1 cellular context compared by ENCODE assay signal in the genomic region with DNA sequence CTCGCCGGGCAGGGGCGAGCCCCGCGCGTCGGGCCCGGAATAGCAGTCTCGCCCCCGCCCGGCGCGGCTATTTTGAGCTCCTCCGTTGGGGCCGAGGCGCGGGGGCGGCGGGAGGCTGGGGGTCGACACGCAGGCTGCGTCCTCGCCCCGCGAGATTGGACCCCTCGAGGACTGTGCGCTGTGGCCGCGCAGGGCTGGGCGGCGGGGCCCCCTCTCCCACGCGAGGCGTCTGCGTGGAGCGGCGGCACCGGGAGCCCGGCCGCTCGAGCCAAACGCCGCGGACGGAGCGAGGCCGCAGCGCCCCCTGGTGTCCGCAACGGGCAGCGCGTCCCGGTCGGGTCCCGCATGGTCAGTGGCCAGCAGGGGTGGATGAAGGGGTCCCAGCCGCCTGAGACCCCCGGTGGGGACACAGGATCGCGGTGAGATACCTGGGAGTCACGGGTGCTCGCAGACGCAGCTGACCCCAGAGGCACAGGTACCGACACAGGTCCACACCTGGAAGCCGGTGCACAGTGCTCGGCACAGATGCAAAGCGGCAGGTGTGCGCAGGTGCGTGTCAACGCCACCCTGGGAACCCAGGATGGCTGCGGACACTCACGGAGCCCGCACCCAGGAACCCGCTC.
A peak's percentile ranks its signal among the peaks of the same experiment; 100 is the strongest.
TF ChIP-seq lines count a peak whose summit lies in the region.

No MANE protein-coding gene starts in this region.

TF ChIP-seq in HepG2, 621 proteins besides CTCF, POLR2A, EP300 and RAD21 (continues in another document):
- TF ChIP-seq GMEB2 (CRISPR knock-in tag; IDR thresholded peaks at IDR 0.05; ENCODE audit: low read depth) (no peak), DMAP1 (CRISPR knock-in tag; IDR thresholded peaks at IDR 0.05) (no peak), SMYD3 (CRISPR knock-in tag; IDR thresholded peaks at IDR 0.05) (no peak), MED1 (CRISPR knock-in tag; IDR thresholded peaks at IDR 0.05) (peak; percentile 48; the same call in 1 of the 2 replicates), FOXM1 (CRISPR knock-in tag; IDR thresholded peaks at IDR 0.05) (no peak), BHLHE40 (IDR thresholded peaks at IDR 0.05; ENCODE audit: low read length) (0 out of 2 replicates have a peak, but pooled peaks have one; percentile 9), ZMYM2 (CRISPR knock-in tag; IDR thresholded peaks at IDR 0.05) (no peak), ARNT2 (CRISPR knock-in tag; IDR thresholded peaks at IDR 0.05; ENCODE audit: low read depth) (no peak), KLF11 (CRISPR knock-in tag; IDR thresholded peaks at IDR 0.05) (no peak), ZBTB20 (CRISPR knock-in tag; IDR thresholded peaks at IDR 0.05; ENCODE audit: borderline replicate concordance, low read depth) (0 out of 2 replicates have a peak, but pooled peaks have one; percentile 23), MIXL1 (CRISPR knock-in tag; IDR thresholded peaks at IDR 0.05) (no peak), ZNF841 (CRISPR knock-in tag; IDR thresholded peaks at IDR 0.05; ENCODE audit: borderline replicate concordance) (no peak), ZBTB44 (CRISPR knock-in tag; IDR thresholded peaks at IDR 0.05) (no peak), YEATS2 (CRISPR knock-in tag; IDR thresholded peaks at IDR 0.05; ENCODE audit: borderline replicate concordance) (no peak), U2AF2 (IDR thresholded peaks at IDR 0.05; ENCODE audit: low read depth, low read length) (no peak), ZFP41 (CRISPR knock-in tag; IDR thresholded peaks at IDR 0.05; ENCODE audit: borderline replicate concordance) (no peak; the same call in 1 of the 2 replicates), CENPX (CRISPR knock-in tag; IDR thresholded peaks at IDR 0.05) (no peak), ZNF501 (CRISPR knock-in tag; IDR thresholded peaks at IDR 0.05) (no peak), ADNP (CRISPR knock-in tag; IDR thresholded peaks at IDR 0.05) (peak; percentile 0; the same call in 1 of the 2 replicates), ZNF232 (CRISPR knock-in tag; IDR thresholded peaks at IDR 0.05; ENCODE audit: borderline replicate concordance) (no peak), HOXA5 (CRISPR knock-in tag; IDR thresholded peaks at IDR 0.05) (peak; percentile 23; the same call in 1 of the 2 replicates), ZNF282 (IDR thresholded peaks at IDR 0.05; ENCODE audit: partially characterized antibody) (no peak), TEAD3 (CRISPR knock-in tag; optimal IDR thresholded peaks at IDR 0.05; ENCODE audit: borderline replicate concordance) (no peak), ZNF75D (CRISPR knock-in tag; IDR thresholded peaks at IDR 0.05; ENCODE audit: borderline replicate concordance) (no peak), CBX5 (CRISPR knock-in tag; IDR thresholded peaks at IDR 0.05; ENCODE audit: borderline replicate concordance) (0 out of 2 replicates have a peak, but pooled peaks have one; percentile 22), HNRNPUL1 (IDR thresholded peaks at IDR 0.05; ENCODE audit: low read depth, low read length) (no peak), ZNF546 (CRISPR knock-in tag; conservative IDR thresholded peaks at IDR 0.05) (no peak), SCMH1 (CRISPR knock-in tag; IDR thresholded peaks at IDR 0.05; ENCODE audit: borderline replicate concordance) (no peak), MEIS2 (CRISPR knock-in tag; IDR thresholded peaks at IDR 0.05) (peak; percentile 47), SKI (IDR thresholded peaks at IDR 0.05; ENCODE audit: partially characterized antibody) (peak; percentile 66), CCDC6 (CRISPR knock-in tag; IDR thresholded peaks at IDR 0.05) (no peak; the same call in 1 of the 2 replicates), CBX1 (IDR thresholded peaks at IDR 0.05; ENCODE audit: low read depth) (no peak), KDM5B (CRISPR knock-in tag; IDR thresholded peaks at IDR 0.05; ENCODE audit: borderline replicate concordance) (peak; percentile 37; the same call in 1 of the 2 replicates), STAT5B (CRISPR knock-in tag; IDR thresholded peaks at IDR 0.05) (no peak), GATA4 (IDR thresholded peaks at IDR 0.05; ENCODE audit: borderline replicate concordance, low read depth) (no peak), DR1 (CRISPR knock-in tag; IDR thresholded peaks at IDR 0.05) (no peak), HOXD1 (CRISPR knock-in tag; IDR thresholded peaks at IDR 0.05) (no peak), ZNF674 (CRISPR knock-in tag; IDR thresholded peaks at IDR 0.05; ENCODE audit: low read depth) (no peak)
- TF ChIP-seq, protein P1, sequence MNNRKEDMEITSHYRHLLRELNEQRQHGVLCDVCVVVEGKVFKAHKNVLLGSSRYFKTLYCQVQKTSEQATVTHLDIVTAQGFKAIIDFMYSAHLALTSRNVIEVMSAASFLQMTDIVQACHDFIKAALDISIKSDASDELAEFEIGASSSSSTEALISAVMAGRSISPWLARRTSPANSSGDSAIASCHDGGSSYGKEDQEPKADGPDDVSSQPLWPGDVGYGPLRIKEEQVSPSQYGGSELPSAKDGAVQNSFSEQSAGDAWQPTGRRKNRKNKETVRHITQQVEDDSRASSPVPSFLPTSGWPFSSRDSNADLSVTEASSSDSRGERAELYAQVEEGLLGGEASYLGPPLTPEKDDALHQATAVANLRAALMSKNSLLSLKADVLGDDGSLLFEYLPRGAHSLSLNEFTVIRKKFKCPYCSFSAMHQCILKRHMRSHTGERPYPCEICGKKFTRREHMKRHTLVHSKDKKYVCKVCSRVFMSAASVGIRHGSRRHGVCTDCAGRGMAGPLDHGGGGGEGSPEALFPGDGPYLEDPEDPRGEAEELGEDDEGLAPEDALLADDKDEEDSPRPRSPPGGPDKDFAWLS (CRISPR knock-in tag; IDR thresholded peaks at IDR 0.05; ENCODE audit: borderline replicate concordance): 0 out of 2 replicates have a peak, but pooled peaks have one; percentile 71
- TF ChIP-seq, protein P2, sequence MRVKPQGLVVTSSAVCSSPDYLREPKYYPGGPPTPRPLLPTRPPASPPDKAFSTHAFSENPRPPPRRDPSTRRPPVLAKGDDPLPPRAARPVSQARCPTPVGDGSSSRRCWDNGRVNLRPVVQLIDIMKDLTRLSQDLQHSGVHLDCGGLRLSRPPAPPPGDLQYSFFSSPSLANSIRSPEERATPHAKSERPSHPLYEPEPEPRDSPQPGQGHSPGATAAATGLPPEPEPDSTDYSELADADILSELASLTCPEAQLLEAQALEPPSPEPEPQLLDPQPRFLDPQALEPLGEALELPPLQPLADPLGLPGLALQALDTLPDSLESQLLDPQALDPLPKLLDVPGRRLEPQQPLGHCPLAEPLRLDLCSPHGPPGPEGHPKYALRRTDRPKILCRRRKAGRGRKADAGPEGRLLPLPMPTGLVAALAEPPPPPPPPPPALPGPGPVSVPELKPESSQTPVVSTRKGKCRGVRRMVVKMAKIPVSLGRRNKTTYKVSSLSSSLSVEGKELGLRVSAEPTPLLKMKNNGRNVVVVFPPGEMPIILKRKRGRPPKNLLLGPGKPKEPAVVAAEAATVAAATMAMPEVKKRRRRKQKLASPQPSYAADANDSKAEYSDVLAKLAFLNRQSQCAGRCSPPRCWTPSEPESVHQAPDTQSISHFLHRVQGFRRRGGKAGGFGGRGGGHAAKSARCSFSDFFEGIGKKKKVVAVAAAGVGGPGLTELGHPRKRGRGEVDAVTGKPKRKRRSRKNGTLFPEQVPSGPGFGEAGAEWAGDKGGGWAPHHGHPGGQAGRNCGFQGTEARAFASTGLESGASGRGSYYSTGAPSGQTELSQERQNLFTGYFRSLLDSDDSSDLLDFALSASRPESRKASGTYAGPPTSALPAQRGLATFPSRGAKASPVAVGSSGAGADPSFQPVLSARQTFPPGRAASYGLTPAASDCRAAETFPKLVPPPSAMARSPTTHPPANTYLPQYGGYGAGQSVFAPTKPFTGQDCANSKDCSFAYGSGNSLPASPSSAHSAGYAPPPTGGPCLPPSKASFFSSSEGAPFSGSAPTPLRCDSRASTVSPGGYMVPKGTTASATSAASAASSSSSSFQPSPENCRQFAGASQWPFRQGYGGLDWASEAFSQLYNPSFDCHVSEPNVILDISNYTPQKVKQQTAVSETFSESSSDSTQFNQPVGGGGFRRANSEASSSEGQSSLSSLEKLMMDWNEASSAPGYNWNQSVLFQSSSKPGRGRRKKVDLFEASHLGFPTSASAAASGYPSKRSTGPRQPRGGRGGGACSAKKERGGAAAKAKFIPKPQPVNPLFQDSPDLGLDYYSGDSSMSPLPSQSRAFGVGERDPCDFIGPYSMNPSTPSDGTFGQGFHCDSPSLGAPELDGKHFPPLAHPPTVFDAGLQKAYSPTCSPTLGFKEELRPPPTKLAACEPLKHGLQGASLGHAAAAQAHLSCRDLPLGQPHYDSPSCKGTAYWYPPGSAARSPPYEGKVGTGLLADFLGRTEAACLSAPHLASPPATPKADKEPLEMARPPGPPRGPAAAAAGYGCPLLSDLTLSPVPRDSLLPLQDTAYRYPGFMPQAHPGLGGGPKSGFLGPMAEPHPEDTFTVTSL (CRISPR knock-in tag; IDR thresholded peaks at IDR 0.05; ENCODE audit: borderline replicate concordance): no peak
- TF ChIP-seq, protein P3, sequence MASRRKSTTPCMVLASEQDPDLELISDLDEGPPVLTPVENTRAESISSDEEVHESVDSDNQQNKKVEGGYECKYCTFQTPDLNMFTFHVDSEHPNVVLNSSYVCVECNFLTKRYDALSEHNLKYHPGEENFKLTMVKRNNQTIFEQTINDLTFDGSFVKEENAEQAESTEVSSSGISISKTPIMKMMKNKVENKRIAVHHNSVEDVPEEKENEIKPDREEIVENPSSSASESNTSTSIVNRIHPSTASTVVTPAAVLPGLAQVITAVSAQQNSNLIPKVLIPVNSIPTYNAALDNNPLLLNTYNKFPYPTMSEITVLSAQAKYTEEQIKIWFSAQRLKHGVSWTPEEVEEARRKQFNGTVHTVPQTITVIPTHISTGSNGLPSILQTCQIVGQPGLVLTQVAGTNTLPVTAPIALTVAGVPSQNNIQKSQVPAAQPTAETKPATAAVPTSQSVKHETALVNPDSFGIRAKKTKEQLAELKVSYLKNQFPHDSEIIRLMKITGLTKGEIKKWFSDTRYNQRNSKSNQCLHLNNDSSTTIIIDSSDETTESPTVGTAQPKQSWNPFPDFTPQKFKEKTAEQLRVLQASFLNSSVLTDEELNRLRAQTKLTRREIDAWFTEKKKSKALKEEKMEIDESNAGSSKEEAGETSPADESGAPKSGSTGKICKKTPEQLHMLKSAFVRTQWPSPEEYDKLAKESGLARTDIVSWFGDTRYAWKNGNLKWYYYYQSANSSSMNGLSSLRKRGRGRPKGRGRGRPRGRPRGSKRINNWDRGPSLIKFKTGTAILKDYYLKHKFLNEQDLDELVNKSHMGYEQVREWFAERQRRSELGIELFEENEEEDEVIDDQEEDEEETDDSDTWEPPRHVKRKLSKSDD (CRISPR knock-in tag; IDR thresholded peaks at IDR 0.05; ENCODE audit: low read depth): no peak
- TF ChIP-seq, protein P4, sequence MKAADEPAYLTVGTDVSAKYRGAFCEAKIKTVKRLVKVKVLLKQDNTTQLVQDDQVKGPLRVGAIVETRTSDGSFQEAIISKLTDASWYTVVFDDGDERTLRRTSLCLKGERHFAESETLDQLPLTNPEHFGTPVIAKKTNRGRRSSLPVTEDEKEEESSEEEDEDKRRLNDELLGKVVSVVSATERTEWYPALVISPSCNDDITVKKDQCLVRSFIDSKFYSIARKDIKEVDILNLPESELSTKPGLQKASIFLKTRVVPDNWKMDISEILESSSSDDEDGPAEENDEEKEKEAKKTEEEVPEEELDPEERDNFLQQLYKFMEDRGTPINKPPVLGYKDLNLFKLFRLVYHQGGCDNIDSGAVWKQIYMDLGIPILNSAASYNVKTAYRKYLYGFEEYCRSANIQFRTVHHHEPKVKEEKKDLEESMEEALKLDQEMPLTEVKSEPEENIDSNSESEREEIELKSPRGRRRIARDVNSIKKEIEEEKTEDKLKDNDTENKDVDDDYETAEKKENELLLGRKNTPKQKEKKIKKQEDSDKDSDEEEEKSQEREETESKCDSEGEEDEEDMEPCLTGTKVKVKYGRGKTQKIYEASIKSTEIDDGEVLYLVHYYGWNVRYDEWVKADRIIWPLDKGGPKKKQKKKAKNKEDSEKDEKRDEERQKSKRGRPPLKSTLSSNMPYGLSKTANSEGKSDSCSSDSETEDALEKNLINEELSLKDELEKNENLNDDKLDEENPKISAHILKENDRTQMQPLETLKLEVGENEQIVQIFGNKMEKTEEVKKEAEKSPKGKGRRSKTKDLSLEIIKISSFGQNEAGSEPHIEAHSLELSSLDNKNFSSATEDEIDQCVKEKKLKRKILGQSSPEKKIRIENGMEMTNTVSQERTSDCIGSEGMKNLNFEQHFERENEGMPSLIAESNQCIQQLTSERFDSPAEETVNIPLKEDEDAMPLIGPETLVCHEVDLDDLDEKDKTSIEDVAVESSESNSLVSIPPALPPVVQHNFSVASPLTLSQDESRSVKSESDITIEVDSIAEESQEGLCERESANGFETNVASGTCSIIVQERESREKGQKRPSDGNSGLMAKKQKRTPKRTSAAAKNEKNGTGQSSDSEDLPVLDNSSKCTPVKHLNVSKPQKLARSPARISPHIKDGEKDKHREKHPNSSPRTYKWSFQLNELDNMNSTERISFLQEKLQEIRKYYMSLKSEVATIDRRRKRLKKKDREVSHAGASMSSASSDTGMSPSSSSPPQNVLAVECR (CRISPR knock-in tag; IDR thresholded peaks at IDR 0.05; ENCODE audit: borderline replicate concordance): peak; percentile 64
- TF ChIP-seq, protein P5, sequence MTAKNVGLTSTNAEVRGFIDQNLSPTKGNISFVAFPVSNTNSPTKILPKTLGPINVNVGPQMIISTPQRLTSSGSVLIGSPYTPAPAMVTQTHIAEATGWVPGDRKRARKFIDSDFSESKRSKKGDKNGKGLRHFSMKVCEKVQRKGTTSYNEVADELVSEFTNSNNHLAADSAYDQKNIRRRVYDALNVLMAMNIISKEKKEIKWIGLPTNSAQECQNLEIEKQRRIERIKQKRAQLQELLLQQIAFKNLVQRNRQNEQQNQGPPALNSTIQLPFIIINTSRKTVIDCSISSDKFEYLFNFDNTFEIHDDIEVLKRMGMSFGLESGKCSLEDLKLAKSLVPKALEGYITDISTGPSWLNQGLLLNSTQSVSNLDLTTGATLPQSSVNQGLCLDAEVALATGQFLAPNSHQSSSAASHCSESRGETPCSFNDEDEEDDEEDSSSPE (CRISPR knock-in tag; IDR thresholded peaks at IDR 0.05): peak; percentile 33; the same call in 1 of the 2 replicates
